1 cellular context compared by ENCODE assay signal in genomic region chr3:5563537-5564277, GRCh38.
TF ChIP-seq lines count a peak whose summit lies in the region.

No MANE protein-coding gene starts in this region.

TF ChIP-seq in K562, 482 proteins besides CTCF, POLR2A, EP300 and RAD21 (continued from another document and continues in another):
- TF ChIP-seq ZBTB33 (CRISPR knock-in tag; IDR thresholded peaks at IDR 0.05) (no peak), DIDO1 (tag; IDR thresholded peaks at IDR 0.05; ENCODE audit: low read depth) (peak; percentile 49; the same call in 1 of the 2 replicates), CREB5 (CRISPR knock-in tag; IDR thresholded peaks at IDR 0.05) (peak; percentile 39; the same call in 1 of the 2 replicates), LCOR (CRISPR knock-in tag; IDR thresholded peaks at IDR 0.05) (no peak), STAT5A (IDR thresholded peaks at IDR 0.05; ENCODE audit: borderline replicate concordance, low read length) (peak; percentile 28; the same call in 1 of the 2 replicates), CHAMP1 (IDR thresholded peaks at IDR 0.05) (peak; percentile 54; the same call in 1 of the 2 replicates), ZNF589 (CRISPR knock-in tag; IDR thresholded peaks at IDR 0.05; ENCODE audit: low read depth) (peak; percentile 96), BHLHE40 (IDR thresholded peaks at IDR 0.05; ENCODE audit: low read length) (peak; percentile 50), NFXL1 (CRISPR knock-in tag; IDR thresholded peaks at IDR 0.05) (peak; percentile 83), TFAM (CRISPR knock-in tag; conservative IDR thresholded peaks at IDR 0.05) (no peak), ZNF197 (CRISPR knock-in tag; IDR thresholded peaks at IDR 0.05; ENCODE audit: low read depth) (peak; percentile 89), ATF4 (CRISPR knock-in tag; IDR thresholded peaks at IDR 0.05) (peak; percentile 98), TRIM24 (IDR thresholded peaks at IDR 0.05) (peak; percentile 98 to 99), TEAD2 (tag; IDR thresholded peaks at IDR 0.05) (no peak), TAF9B (IDR thresholded peaks at IDR 0.05; ENCODE audit: partially characterized antibody) (peak; percentile 67), POLR2AphosphoS2 (IDR thresholded peaks at IDR 0.05; ENCODE audit: low read length) (no peak), ZBTB26 (CRISPR knock-in tag; IDR thresholded peaks at IDR 0.05) (no peak), TBL1XR1 (IDR thresholded peaks at IDR 0.05; ENCODE audit: low read length in 2 of 2) (peak in 1 of 2 experiments; percentile 28; a peak in 1 of 4 replicates), BRD9 (IDR thresholded peaks at IDR 0.05; ENCODE audit: low read depth, partially characterized antibody) (peak; percentile 94), STAG1 (CRISPR knock-in tag; IDR thresholded peaks at IDR 0.05; ENCODE audit: borderline replicate concordance) (no peak), ZFP91 (CRISPR knock-in tag; IDR thresholded peaks at IDR 0.05) (no peak), NFATC3 (IDR thresholded peaks at IDR 0.05) (0 out of 2 replicates have a peak, but pooled peaks have one; percentile 39), ATF1 (CRISPR knock-in tag; IDR thresholded peaks at IDR 0.05) (no peak), ATF1 (tag; IDR thresholded peaks at IDR 0.05) (peak; percentile 57), MAX (CRISPR knock-in tag; IDR thresholded peaks at IDR 0.05) (no peak), ASH1L (IDR thresholded peaks at IDR 0.05; ENCODE audit: borderline replicate concordance, low read depth, partially characterized antibody) (no peak), TCF7 (IDR thresholded peaks at IDR 0.05; ENCODE audit: borderline replicate concordance) (no peak), CREB3L1 (IDR thresholded peaks at IDR 0.05; ENCODE audit: borderline replicate concordance, low read depth) (0 out of 2 replicates have a peak, but pooled peaks have one; percentile 39), HDAC8 (tag; IDR thresholded peaks at IDR 0.05) (peak; percentile 93), ZSCAN32 (CRISPR knock-in tag; IDR thresholded peaks at IDR 0.05) (peak; percentile 97), RCOR1 (IDR thresholded peaks at IDR 0.05; ENCODE audit: borderline replicate concordance in 1 of 2, low read depth in 2 of 2, low read length in 2 of 2) (peak in 1 of 2 experiments; percentile 73; a peak in 2 of 4 replicates), HDAC2 (IDR thresholded peaks at IDR 0.05) (peak; percentile 71; the same call in 1 of the 2 replicates), GABPA (tag; conservative IDR thresholded peaks at IDR 0.05; ENCODE audit: low read depth) (peak; percentile 82), GTF2E2 (tag; IDR thresholded peaks at IDR 0.05) (peak; percentile 88; the same call in 1 of the 2 replicates), XRCC5 (IDR thresholded peaks at IDR 0.05; ENCODE audit: low read depth, low read length) (no peak), TCF3 (CRISPR knock-in tag; IDR thresholded peaks at IDR 0.05) (peak; percentile 58; the same call in 1 of the 2 replicates), ZC3H8 (IDR thresholded peaks at IDR 0.05) (no peak), DDX20 (tag; IDR thresholded peaks at IDR 0.05; ENCODE audit: low read depth) (peak; percentile 72), NCOA1 (IDR thresholded peaks at IDR 0.05; ENCODE audit: low read depth) (peak; percentile 50; the same call in 1 of the 2 replicates), PTTG1 (tag; IDR thresholded peaks at IDR 0.05; ENCODE audit: low read depth) (no peak), CBFA2T3 (IDR thresholded peaks at IDR 0.05) (peak; percentile 33; the same call in 1 of the 2 replicates), PML (IDR thresholded peaks at IDR 0.05; ENCODE audit: low read length) (no peak), SMAD3 (CRISPR knock-in tag; conservative IDR thresholded peaks at IDR 0.05) (peak; percentile 81; the same call in 1 of the 2 replicates), RNF2 (IDR thresholded peaks at IDR 0.05) (peak; percentile 78; the same call in 1 of the 2 replicates), RBFOX2 (IDR thresholded peaks at IDR 0.05; ENCODE audit: low read depth, low read length) (peak; percentile 42; the same call in 1 of the 2 replicates), KDM2B (CRISPR knock-in tag; IDR thresholded peaks at IDR 0.05) (no peak), ZNF740 (CRISPR knock-in tag; IDR thresholded peaks at IDR 0.05) (no peak), ZNF740 (tag; IDR thresholded peaks at IDR 0.05) (peak in 1 of 2 experiments; percentile 77; a peak in 1 of 4 replicates), GMEB1 (CRISPR knock-in tag; IDR thresholded peaks at IDR 0.05) (peak; percentile 24; the same call in 1 of the 2 replicates), HDAC1 (IDR thresholded peaks at IDR 0.05) (no peak), E2F8 (IDR thresholded peaks at IDR 0.05; ENCODE audit: low read depth, partially characterized antibody) (peak; percentile 61), ETV1 (tag; conservative IDR thresholded peaks at IDR 0.05; ENCODE audit: low read depth) (peak; percentile 92), NR2C1 (IDR thresholded peaks at IDR 0.05) (no peak), NR2C1 (tag; IDR thresholded peaks at IDR 0.05) (peak; percentile 82), C11orf30 (IDR thresholded peaks at IDR 0.05; ENCODE audit: low read depth) (no peak)
